In genomic region chr9:131503626-131504465, GRCh38 we compare ENCODE assay signal across 8 cellular contexts. TPM values are rescaled to one million over a fixed set of nuclear protein-coding genes. Genes with fewer than 3 reads are reported as not detected.
A peak's percentile ranks its signal among the peaks of the same experiment; 100 is the strongest.
DNase-seq lines count a peak whose midpoint lies in the region; ATAC-seq and TF ChIP-seq lines count a peak whose summit lies in the region.

No MANE protein-coding gene starts in this region.

- TF ChIP-seq POLR2A in lower leg skin (IDR thresholded peaks at IDR 0.05): no peak

- POLR2A ChIA-PET in MCF 10A (lab: Yijun Ruan, JAX): interaction anchor here (0.6 to 1.4 kb wide), 8 partner anchors 10 to 154 kb away, joined by 3 to 6 read pairs (median 4); no protein-coding TSS in a partner anchor

- H3K27ac Mint-ChIP-seq in MCF 10A (ENCODE audit: low read depth, unreplicated experiment): peak overlapping the region; percentile 84

- DNase-seq in AG09309 (ENCODE audit: low read depth) (no peak), HFF-Myc (ENCODE audit: extremely low read depth, low read depth) (no peak), T-helper 9 cell (peak; percentile 45), MCF 10A (ENCODE audit: unreplicated experiment) (peak; percentile 49), lower leg skin (ENCODE audit: low spot score in 2 of 2) (no peak)
- peak; percentile 51 for DNase-seq in stimulated activated CD8-positive, alpha-beta memory T cell treated with anti-CD3 and anti-CD28 coated beads, Interleukin-4, amount 100 ng/mL, for 24 hours (ENCODE audit: low read depth)

- no TSS peak for BruUV-seq in MCF 10A (replicated peaks; lab: Mats Ljungman, UMichigan)

- H3K27me3 Mint-ChIP-seq in MCF 10A (ENCODE audit: insufficient read depth, unreplicated experiment): no peaks in the 10 kb centered on the region

- TF ChIP-seq CTCF in AG09309 (IDR thresholded peaks at IDR 0.05; ENCODE audit: control insufficient read depth, insufficient read depth, low read depth, low read length, missing control alignments): no peak
- no peak for TF ChIP-seq CTCF in HFF-Myc (IDR thresholded peaks at IDR 0.05; ENCODE audit: low read depth, low read length, missing control alignments)
- no peak for TF ChIP-seq CTCF in MCF 10A (IDR thresholded peaks at IDR 0.05; ENCODE audit: unreplicated experiment)
- TF ChIP-seq CTCF in lower leg skin (IDR thresholded peaks at IDR 0.05): no peak

- peaks cover 15% of the 10 kb centered on the region for H3K4me1 Mint-ChIP-seq in MCF 10A (ENCODE audit: insufficient read depth, unreplicated experiment)

- ATAC-seq in HG03521 (IDR thresholded peaks at IDR 0.05; ENCODE audit: unreplicated experiment) (no peak), HG03108 (IDR thresholded peaks at IDR 0.05; ENCODE audit: unreplicated experiment) (no peak)

- no peaks in the 10 kb centered on the region for H3K9me3 Mint-ChIP-seq in MCF 10A (ENCODE audit: unreplicated experiment)

- H3K4me3 ChIP-seq in AG09309 (ENCODE audit: control insufficient read depth, low read depth, low read length): peak overlapping the region; percentile 95
- H3K4me3 ChIP-seq in HFF-Myc (replicated peaks; ENCODE audit: low read depth, low read length): peak overlapping the region; percentile 76
- peak overlapping the region; percentile 71 for H3K4me3 ChIP-seq in lower leg skin (ENCODE audit: low read depth, poor library complexity, severe bottlenecking)

- CTCF ChIA-PET in MCF 10A (lab: Yijun Ruan, JAX): interaction anchor here (0.7 to 1.3 kb wide), 4 partner anchors 108 to 327 kb away, joined by 3 to 5 read pairs (median 4); partner anchors contain the start of gene RAPGEF1

- intact Hi-C loops in MCF 10A (cut with micrococcal nuclease) (loop anchor here (10.0 kb wide), 1 partner anchor 241 kb away; the partner anchor contains the start of gene RAPGEF1), lower leg skin (cut with DNase I; ENCODE audit: low total_unique reads) (no loop called here)

- H3K4me3 Mint-ChIP-seq in MCF 10A (ENCODE audit: unreplicated experiment): peak overlapping the region; percentile 86

- peaks cover 40% of the 10 kb centered on the region for H3K36me3 Mint-ChIP-seq in MCF 10A (ENCODE audit: insufficient read depth, unreplicated experiment)

- 11 to 18% methylated on average over 24 to 32 of the region's 32 CpGs for WGBS in lower leg skin, 2 donors

RNA-seq across cellular contexts. Expression of gene POMT1, which starts 1.1 kb away (rescaled TPM):
- total RNA-seq in MCF 10A (2022) (19.7 and 24.5 TPM in 2 replicates), lower leg skin (10 to 100 TPM; 23.9 to 29.0 (median 26.6) TPM)

RNA-seq across cellular contexts. Expression of gene UCK1, which starts 27.2 kb away (rescaled TPM):
- total RNA-seq in MCF 10A (2022): 20.0 and 22.7 TPM in 2 replicates
- total RNA-seq in lower leg skin: 10 to 100 TPM; 22.0 to 35.1 (median 25.4) TPM

RNA-seq across cellular contexts. Expression of gene PRRT1B, which starts 41.5 kb away (rescaled TPM):
- not detected in 2 replicates for total RNA-seq in MCF 10A (2022)
- not detected for total RNA-seq in lower leg skin

Comparison
In these comparisons a context has a peak if more than half of its experiments do, and no peak if none do; other contexts are left out.
1. DNase-seq: peak in T-helper 9 cell (single experiment), MCF 10A (single experiment) and stimulated activated CD8-positive, alpha-beta memory T cell treated with anti-CD3 and anti-CD28 coated beads, Interleukin-4, amount 100 ng/mL, for 24 hours (single experiment); none in AG09309 (single experiment), HFF-Myc (single experiment) and lower leg skin (0 of 2).
2. Peak in every context shown above with its lines, with median percentiles within 50 percentile points of each other: H3K4me3 ChIP-seq.